In the genomic region with DNA sequence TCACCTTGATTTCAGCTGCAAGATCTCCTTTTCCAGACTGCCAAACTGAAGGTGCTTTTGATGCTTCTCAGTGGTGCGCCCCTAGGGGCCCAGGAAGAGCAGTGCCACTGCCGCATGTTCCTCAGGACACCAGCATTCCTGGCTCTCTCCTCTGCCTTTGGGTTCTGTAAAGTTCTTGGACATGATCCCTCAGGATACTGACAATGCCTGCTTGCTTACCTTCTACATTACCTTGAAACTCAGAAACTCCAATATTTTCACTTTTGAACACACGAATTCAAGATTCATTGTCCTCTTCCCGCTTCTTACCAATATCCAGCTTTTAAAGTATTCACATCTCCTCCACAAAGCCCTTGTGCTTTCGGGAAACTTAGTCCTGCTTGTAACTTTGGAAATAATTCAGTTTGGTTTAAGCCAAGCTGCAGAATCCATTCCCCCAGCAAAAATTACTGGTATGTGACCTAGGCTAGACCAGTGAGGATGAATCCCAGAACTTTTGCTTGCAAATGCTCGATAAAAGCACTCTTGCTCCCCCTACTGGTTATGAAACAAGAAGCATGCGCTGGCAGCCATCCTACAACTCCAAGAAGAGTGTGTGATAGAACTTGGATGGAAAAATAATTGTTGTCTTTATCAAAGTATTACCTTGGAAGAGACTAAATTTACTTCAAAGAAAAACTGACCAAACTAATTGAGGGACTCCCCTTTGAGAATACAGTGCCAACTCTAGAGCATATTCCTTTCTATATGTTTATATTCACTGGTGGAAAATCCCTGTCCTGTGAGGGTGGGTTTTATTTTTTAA, we compare ENCODE assay signal across 8 cellular contexts. TPM values are rescaled to one million over a fixed set of nuclear protein-coding genes. Genes with fewer than 3 reads are reported as not detected.
A peak's percentile ranks its signal among the peaks of the same experiment; 100 is the strongest.
DNase-seq lines count a peak whose midpoint lies in the region; ATAC-seq, FAIRE-seq and TF ChIP-seq lines count a peak whose summit lies in the region.

No MANE protein-coding gene starts in this region.

- H3K27me3 Mint-ChIP-seq in T-helper 2 cell treated with Interferon-gamma antibody and Interleukin-4, amounts not matched to agents 5 μg/mL and 100 μg/mL, for 36 hours (ENCODE audit: low read depth) = no peaks in the 10 kb centered on the region

- H3K27me3 ChIP-seq in AG04450 (ENCODE audit: control insufficient read depth, insufficient read depth, low read length) (no peaks in the 10 kb centered on the region), bronchial epithelial cell (ENCODE audit: control insufficient read depth, insufficient read depth, low read length) (no peaks in the 10 kb centered on the region)

- CTCF ChIA-PET in AG04450 (lab: Charles Lee) = interaction anchor here (0.6 to 5.3 kb wide), 67 partner anchors 9 to 1203 kb away, joined by 3 to 67 read pairs (median 4); a partner anchor contains a TSS

- no peak overlapping the region for H3K27ac ChIP-seq in AG04450 (ENCODE audit: low read depth, low read length)

- H3K27ac Mint-ChIP-seq in T-helper 2 cell treated with Interferon-gamma antibody and Interleukin-4, amounts not matched to agents 5 μg/mL and 100 μg/mL, for 36 hours = peak overlapping the region; percentile 81

- peak; percentile 80 for DNase-seq in AG04450 (ENCODE audit: low read depth, low spot score)
- DNase-seq in GM13977 (ENCODE audit: low spot score) = peak; percentile 42
- peak; percentile 43 for DNase-seq in NCI-H1105 (lab: John Stamatoyannopoulos, UW)
- peak; percentile 42 for DNase-seq in T-helper 2 cell treated with Interferon-gamma antibody and Interleukin-4, amounts not matched to agents 5 μg/mL and 100 μg/mL, for 36 hours (ENCODE audit: low spot score)
- DNase-seq in bronchial epithelial cell (ENCODE audit: low read depth) = peak; percentile 80
- peak; percentile 83 for DNase-seq in islet precursor cell
- peak; percentile 3 to 17 for DNase-seq in stimulated activated CD4-positive, alpha-beta T cell treated with anti-CD3 and anti-CD28 coated beads, Interleukin-15, amount 100 ng/mL, for 1 hour (ENCODE audit: low read depth in 1 of 2, low spot score in 1 of 2)

- peaks cover 46% of the 10 kb centered on the region for H3K4me1 Mint-ChIP-seq in T-helper 2 cell treated with Interferon-gamma antibody and Interleukin-4, amounts not matched to agents 5 μg/mL and 100 μg/mL, for 36 hours (ENCODE audit: low read depth)

- POLR2A ChIA-PET in AG04450 (lab: Yijun Ruan, JAX) = no interaction called here

- H3K36me3 Mint-ChIP-seq in T-helper 2 cell treated with Interferon-gamma antibody and Interleukin-4, amounts not matched to agents 5 μg/mL and 100 μg/mL, for 36 hours (ENCODE audit: low read depth) = peaks cover 39% of the 10 kb centered on the region

- no peaks in the 10 kb centered on the region for H3K36me3 ChIP-seq in bronchial epithelial cell (ENCODE audit: control insufficient read depth, insufficient read depth, low read length)

- no peaks in the 10 kb centered on the region for H3K9me3 Mint-ChIP-seq in T-helper 2 cell treated with Interferon-gamma antibody and Interleukin-4, amounts not matched to agents 5 μg/mL and 100 μg/mL, for 36 hours

- peak; percentile 26 for ATAC-seq in HG02870 (IDR thresholded peaks at IDR 0.05; ENCODE audit: unreplicated experiment)

- H3K9me3 ChIP-seq in AG04450 (ENCODE audit: control insufficient read depth, insufficient read depth, low read length) = no peaks in the 10 kb centered on the region

- FAIRE-seq in bronchial epithelial cell (lab: Jason Lieb, UNC) = no peak

- in situ Hi-C loops in GM13977 (cut with MboI; ENCODE audit: low pct_unique_long_range_greater_than_20kb, low sequenced_read_pairs, unreplicated experiment) = loop anchor here (25.0 kb wide), 1 partner anchor 712 kb away; no protein-coding TSS in a partner anchor

- peak overlapping the region; percentile 80 for H3K4me3 Mint-ChIP-seq in T-helper 2 cell treated with Interferon-gamma antibody and Interleukin-4, amounts not matched to agents 5 μg/mL and 100 μg/mL, for 36 hours

- no peak overlapping the region for H3K4me3 ChIP-seq in AG04450 (ENCODE audit: low read depth, low read length)
- no peak overlapping the region for H3K4me3 ChIP-seq in bronchial epithelial cell (ENCODE audit: low read depth, low read length)

- TF ChIP-seq CTCF in AG04450 (IDR thresholded peaks at IDR 0.05; ENCODE audit: low read depth, low read length) = peak; percentile 89
- TF ChIP-seq CTCF in GM13977 (IDR thresholded peaks at IDR 0.05; ENCODE audit: extremely low read depth, insufficient read depth, missing control alignments) = peak; percentile 77
- peak; percentile 90 for TF ChIP-seq CTCF in bronchial epithelial cell (IDR thresholded peaks at IDR 0.05; ENCODE audit: insufficient read depth, low read length, severe bottlenecking)

RNA-seq across cellular contexts. Expression of a gene that starts 16.5 kb away (rescaled TPM):
- polyA plus RNA-seq in AG04450 (2011; rRNA removed) = not detected in 2 replicates
- not detected in 2 replicates for polyA minus RNA-seq in AG04450 (2011; rRNA and poly(A)+ RNA removed)
- total RNA-seq in bronchial epithelial cell = not detected in 2 replicates

RNA-seq across cellular contexts. Expression of a gene that starts 51.2 kb away (rescaled TPM):
- 11.5 and 12.3 TPM in 2 replicates for polyA plus RNA-seq in AG04450 (2011; rRNA removed)
- 9.5 and 12.3 TPM in 2 replicates for polyA minus RNA-seq in AG04450 (2011; rRNA and poly(A)+ RNA removed)
- total RNA-seq in bronchial epithelial cell = 1.6 and 1.7 TPM in 2 replicates

RNA-seq across cellular contexts. Expression of a gene that starts 54.4 kb away (rescaled TPM):
- polyA plus RNA-seq in AG04450 (2011; rRNA removed) = 38.8 and 47.9 TPM in 2 replicates
- 29.7 and 40.1 TPM in 2 replicates for polyA minus RNA-seq in AG04450 (2011; rRNA and poly(A)+ RNA removed)
- total RNA-seq in bronchial epithelial cell = 48.6 and 49.5 TPM in 2 replicates

Comparison
In these comparisons a context has a peak if more than half of its experiments do, and no peak if none do; other contexts are left out.
1. DNase-seq: peak in every context shown above with its lines; median percentile 83 in islet precursor cell; 80 in AG04450; 80 in bronchial epithelial cell; 43 in NCI-H1105; 42 in GM13977; 42 in T-helper 2 cell treated with Interferon-gamma antibody and Interleukin-4, amounts not matched to agents 5 μg/mL and 100 μg/mL, for 36 hours; 10 in stimulated activated CD4-positive, alpha-beta T cell treated with anti-CD3 and anti-CD28 coated beads, Interleukin-15, amount 100 ng/mL, for 1 hour.